Comparison of ENCODE assay signal across 24 cellular contexts in the genomic region with DNA sequence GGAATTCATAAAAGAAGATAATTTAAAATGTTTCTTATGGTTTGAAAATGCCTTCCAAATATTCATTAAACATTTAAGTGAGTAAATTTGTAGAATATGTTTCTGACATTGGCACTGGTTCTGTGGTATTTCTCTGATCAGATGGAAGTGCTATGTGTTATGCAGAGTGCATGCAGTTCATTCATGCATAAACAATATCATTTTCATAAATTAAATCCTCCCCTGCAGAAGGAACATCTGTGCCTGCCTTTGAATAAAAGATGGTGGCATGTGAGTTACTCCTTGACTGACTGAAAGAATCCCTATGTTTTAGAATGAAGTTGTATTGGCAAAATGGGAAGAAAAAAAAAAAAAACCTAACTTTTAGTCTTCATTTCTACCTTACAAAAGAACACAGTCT. TPM values are rescaled to one million over a fixed set of nuclear protein-coding genes. Genes with fewer than 3 reads are reported as not detected.
"Had no signal": no experiment of that assay in that cellular context is flagged by ENCODE, and none has a peak within 500 bp of the region (broad histone marks: within the 10 kb centered on the region; RNA-seq: fewer than 3 reads in every experiment).

No MANE protein-coding gene starts in this region.

- ATAC-seq: effector memory CD8-positive, alpha-beta T cell had no signal

- DNase-seq: activated CD4-positive, alpha-beta T cell treated with anti-CD3 and anti-CD28 coated beads for 4 hours; activated CD4-positive, alpha-beta T cell treated with anti-CD3 and anti-CD28 coated beads, Interleukin-2, amount 50 U/mL, for 48 hours; activated CD4-positive, CD25-positive, alpha-beta regulatory T cell; activated naive CD4-positive, alpha-beta T cell treated with Interleukin-2 at 50 U/mL for 16 hours; activated naive CD8-positive, alpha-beta T cell treated with anti-CD3 and anti-CD28 coated beads for 36 hours; activated T-cell treated with anti-CD3 and anti-CD28 coated beads, Interleukin-2, amount 50 U/mL, for 48 hours; colonic mucosa; dorsolateral prefrontal cortex; effector memory CD8-positive, alpha-beta T cell; hypothalamus; ovary; stimulated activated CD4-positive, alpha-beta T cell treated with anti-CD3 and anti-CD28 coated beads, Interleukin-2, amount 100 ng/mL, for 48 hours; stimulated activated naive CD4-positive, alpha-beta T cell treated with Interleukin-2 at 50 U/mL for 16 hours; T1000; upper lobe of left lung had no signal

- H3K27ac ChIP-seq: breast epithelium, colonic mucosa, esophagus muscularis mucosa, neutrophil, ovary, prostate gland, upper lobe of left lung had no signal

- H3K27me3 ChIP-seq: ovary had no signal

- FAIRE-seq: astrocyte had no signal

- H3K4me1 ChIP-seq: breast epithelium, colonic mucosa, esophagus muscularis mucosa, prostate gland had no signal

- H3K4me3 ChIP-seq: breast epithelium, colonic mucosa, dorsolateral prefrontal cortex, esophagus muscularis mucosa, ovary, prostate gland, upper lobe of left lung had no signal

- H3K36me3 ChIP-seq: breast epithelium, colonic mucosa, esophagus muscularis mucosa, neutrophil, ovary, prostate gland, upper lobe of left lung had no signal

- H3K9me3 ChIP-seq: breast epithelium, colonic mucosa, esophagus muscularis mucosa, neutrophil, ovary, prostate gland, upper lobe of left lung had no signal

RNA-seq across cellular contexts. Expression of a gene that starts 5.9 kb away (rescaled TPM):
- total RNA-seq: activated CD8-positive, alpha-beta memory T cell treated with anti-CD3 and anti-CD28 coated beads for 36 hours; astrocyte; breast epithelium; esophagus muscularis mucosa; liver; mononuclear cell; myocyte; ovary; prostate gland; upper lobe of left lung had no signal

RNA-seq across cellular contexts. Expression of a gene that starts 17.6 kb away (rescaled TPM):
- total RNA-seq: activated CD8-positive, alpha-beta memory T cell treated with anti-CD3 and anti-CD28 coated beads for 36 hours; myocyte had no signal
